ENCODE assay signal across 1 cellular context in genomic region chr1:151281225-151281968, GRCh38.
A peak's percentile ranks its signal among the peaks of the same experiment; 100 is the strongest.
TF ChIP-seq lines count a peak whose summit lies in the region.

No MANE protein-coding gene starts in this region.

TF ChIP-seq in HCT116, 20 proteins besides CTCF, POLR2A, EP300 and RAD21 (continued from another document):
- TF ChIP-seq REST (IDR thresholded peaks at IDR 0.05; ENCODE audit: low read depth), result no peak
- TF ChIP-seq CEBPB (IDR thresholded peaks at IDR 0.05; ENCODE audit: low read depth), result no peak
- TF ChIP-seq ZNF274 (IDR thresholded peaks at IDR 0.05; ENCODE audit: low read depth, low read length), result no peak
- TF ChIP-seq SRF (IDR thresholded peaks at IDR 0.05; ENCODE audit: low read depth), result no peak
- TF ChIP-seq ATF3 (IDR thresholded peaks at IDR 0.05), result no peak
- TF ChIP-seq SIN3A (IDR thresholded peaks at IDR 0.05; ENCODE audit: low read depth), result no peak
- no peak for TF ChIP-seq ELF1 (IDR thresholded peaks at IDR 0.05; ENCODE audit: borderline replicate concordance, low read depth)
- TF ChIP-seq CBX3 (IDR thresholded peaks at IDR 0.05; ENCODE audit: low read depth), result no peak
- no peak for TF ChIP-seq MAX (IDR thresholded peaks at IDR 0.05)
- TF ChIP-seq ZFX (IDR thresholded peaks at IDR 0.05), result no peak
- peak; percentile 59 for TF ChIP-seq POLR2AphosphoS5 (IDR thresholded peaks at IDR 0.05; ENCODE audit: low read depth, low read length)
TF ChIP-seq in HCT116: peak in this region for 3.
